25 cellular contexts compared by ENCODE assay signal in genomic region chr12:108538796-108539195, GRCh38. TPM values are rescaled to one million over a fixed set of nuclear protein-coding genes. Genes with fewer than 3 reads are reported as not detected.
DNase-seq lines count a peak whose midpoint lies in the region; ATAC-seq and TF ChIP-seq lines count a peak whose summit lies in the region.
"Had no signal": no experiment of that assay in that cellular context is flagged by ENCODE, and none has a peak within 500 bp of the region (broad histone marks: within the 10 kb centered on the region; RNA-seq: fewer than 3 reads in every experiment).

No MANE protein-coding gene starts in this region.

- H3K4me3 Mint-ChIP-seq in activated T-cell treated with anti-CD3 and anti-CD28 coated beads, Interleukin-2, amount 50 U/mL, for 72 hours: no peak overlapping the region
- H3K4me3 Mint-ChIP-seq in activated T-cell treated with anti-CD3 and anti-CD28 coated beads, Interleukin-2, amount 50 U/mL, for 4 hours: no peak overlapping the region
- no peak overlapping the region for H3K4me3 Mint-ChIP-seq in activated T-helper 17 cell treated with anti-CD3 and anti-CD28 coated beads, Interleukin-2, amount 50 U/mL, for 72 hours
- H3K4me3 Mint-ChIP-seq in memory B cell (no peak overlapping the region), natural killer cell (no peak overlapping the region)
- H3K4me3 Mint-ChIP-seq: CD8-positive, alpha-beta T cell; GM23338; H9 had no signal

- no peaks in the 10 kb centered on the region for H3K27me3 Mint-ChIP-seq in activated T-cell treated with anti-CD3 and anti-CD28 coated beads, Interleukin-2, amount 50 U/mL, for 72 hours (ENCODE audit: low read depth)
- H3K27me3 Mint-ChIP-seq in activated T-cell treated with anti-CD3 and anti-CD28 coated beads, Interleukin-2, amount 50 U/mL, for 4 hours (ENCODE audit: low read depth): no peaks in the 10 kb centered on the region
- no peaks in the 10 kb centered on the region for H3K27me3 Mint-ChIP-seq in activated T-helper 17 cell treated with anti-CD3 and anti-CD28 coated beads, Interleukin-2, amount 50 U/mL, for 72 hours
- no peaks in the 10 kb centered on the region for H3K27me3 Mint-ChIP-seq in memory B cell
- no peaks in the 10 kb centered on the region for H3K27me3 Mint-ChIP-seq in natural killer cell (ENCODE audit: low read depth in 2 of 2)

- H3K27ac Mint-ChIP-seq in activated T-cell treated with anti-CD3 and anti-CD28 coated beads, Interleukin-2, amount 50 U/mL, for 72 hours: peak overlapping the region; percentile 31
- H3K27ac Mint-ChIP-seq in activated T-helper 17 cell treated with anti-CD3 and anti-CD28 coated beads, Interleukin-2, amount 50 U/mL, for 72 hours: peak overlapping the region; percentile 45
- H3K27ac Mint-ChIP-seq in memory B cell: peak overlapping the region; percentile 42
- no peak overlapping the region for H3K27ac Mint-ChIP-seq in natural killer cell
- H3K27ac Mint-ChIP-seq: CD8-positive, alpha-beta T cell; GM23338 had no signal

- ATAC-seq in activated T-cell treated with anti-CD3 and anti-CD28 coated beads, Interleukin-2, amount 50 U/mL, for 72 hours (replicated peaks in 1 of 2): no peak
- ATAC-seq in activated T-cell treated with anti-CD3 and anti-CD28 coated beads, Interleukin-2, amount 50 U/mL, for 4 hours: no peak
- ATAC-seq in activated T-helper 17 cell treated with anti-CD3 and anti-CD28 coated beads, Interleukin-2, amount 50 U/mL, for 72 hours (replicated peaks): no peak
- no peak for ATAC-seq in memory B cell (ENCODE audit: low read depth)
- ATAC-seq in natural killer cell: no peak
- ATAC-seq: CD8-positive, alpha-beta T cell; GM12878; GM23338; Right ventricle myocardium inferior had no signal

- DNase-seq in activated T-cell treated with anti-CD3 and anti-CD28 coated beads, Interleukin-2, amount 50 U/mL, for 72 hours: no peak
- no peak for DNase-seq in activated T-cell treated with anti-CD3 and anti-CD28 coated beads, Interleukin-2, amount 50 U/mL, for 4 hours
- DNase-seq in memory B cell (ENCODE audit: low spot score in 2 of 2) (no peak), natural killer cell (no peak), HPDE6-E6E7 (ENCODE audit: extremely low spot score) (no peak)
- DNase-seq in activated CD4-positive, CD25-positive, alpha-beta regulatory T cell treated with anti-CD3 and anti-CD28 coated beads, Interleukin-2, amount 50 U/mL, for 72 hours: no peak
- DNase-seq: C1 segment of cervical spinal cord; Caco-2; CD8-positive, alpha-beta T cell; H9; IMR-90; KG1; MG63; NCI-H1105 treated with DMSO at 0.1 percent for 48 hours; NCI-H2029; NCI-H524 treated with DMSO at 0.1 percent for 48 hours; NCI-H82; NK-92 treated with Interleukin-12 subunit alpha and Interleukin-12 subunit beta, amount 100 ng/mL, for 24 hours; SJCRH30 had no signal

- H3K4me1 Mint-ChIP-seq in activated T-cell treated with anti-CD3 and anti-CD28 coated beads, Interleukin-2, amount 50 U/mL, for 72 hours (ENCODE audit: low read depth): peaks cover 30% of the 10 kb centered on the region
- H3K4me1 Mint-ChIP-seq in activated T-cell treated with anti-CD3 and anti-CD28 coated beads, Interleukin-2, amount 50 U/mL, for 4 hours (ENCODE audit: low read depth): peaks cover 13% of the 10 kb centered on the region
- H3K4me1 Mint-ChIP-seq in activated T-helper 17 cell treated with anti-CD3 and anti-CD28 coated beads, Interleukin-2, amount 50 U/mL, for 72 hours: peaks cover 15% of the 10 kb centered on the region
- H3K4me1 Mint-ChIP-seq in memory B cell (peaks cover 15% of the 10 kb centered on the region), natural killer cell (peaks cover 13 to 14% of the 10 kb centered on the region in 2 donors)
- H3K4me1 Mint-ChIP-seq: GM23338, H9 had no signal

- H3K9me3 Mint-ChIP-seq in activated T-cell treated with anti-CD3 and anti-CD28 coated beads, Interleukin-2, amount 50 U/mL, for 72 hours: no peaks in the 10 kb centered on the region
- H3K9me3 Mint-ChIP-seq in activated T-cell treated with anti-CD3 and anti-CD28 coated beads, Interleukin-2, amount 50 U/mL, for 4 hours: no peaks in the 10 kb centered on the region
- no peaks in the 10 kb centered on the region for H3K9me3 Mint-ChIP-seq in activated T-helper 17 cell treated with anti-CD3 and anti-CD28 coated beads, Interleukin-2, amount 50 U/mL, for 72 hours
- H3K9me3 Mint-ChIP-seq in memory B cell (no peaks in the 10 kb centered on the region), natural killer cell (no peaks in the 10 kb centered on the region)
- H3K9me3 Mint-ChIP-seq: CD8-positive, alpha-beta T cell; GM23338; H9 had no signal

- TF ChIP-seq CTCF in natural killer cell (IDR thresholded peaks at IDR 0.05): no peak

- H3K36me3 Mint-ChIP-seq in activated T-cell treated with anti-CD3 and anti-CD28 coated beads, Interleukin-2, amount 50 U/mL, for 72 hours (ENCODE audit: insufficient read depth in 2 of 2): peaks cover 6 to 40% of the 10 kb centered on the region in 2 donors
- peaks cover 47% of the 10 kb centered on the region for H3K36me3 Mint-ChIP-seq in activated T-cell treated with anti-CD3 and anti-CD28 coated beads, Interleukin-2, amount 50 U/mL, for 4 hours (ENCODE audit: insufficient read depth)
- H3K36me3 Mint-ChIP-seq in activated T-helper 17 cell treated with anti-CD3 and anti-CD28 coated beads, Interleukin-2, amount 50 U/mL, for 72 hours (ENCODE audit: low read depth): peaks cover 95% of the 10 kb centered on the region
- peaks cover 27% of the 10 kb centered on the region for H3K36me3 Mint-ChIP-seq in memory B cell
- peaks cover 34% of the 10 kb centered on the region for H3K36me3 Mint-ChIP-seq in natural killer cell

- intact Hi-C loops in natural killer cell (cut with micrococcal nuclease): no loop called here

RNA-seq across cellular contexts. Expression of gene SART3, which starts 22.2 kb away (rescaled TPM):
- 10 to 100 TPM; 75.7 to 78.8 TPM for total RNA-seq in activated T-cell treated with anti-CD3 and anti-CD28 coated beads, Interleukin-2, amount 50 U/mL, for 72 hours
- total RNA-seq in activated T-cell treated with anti-CD3 and anti-CD28 coated beads, Interleukin-2, amount 50 U/mL, for 4 hours: 10 to 100 TPM; 83.0 to 92.1 (median 89.4) TPM
- 10 to 100 TPM; 85.0 to 98.6 TPM for total RNA-seq in activated T-helper 17 cell treated with anti-CD3 and anti-CD28 coated beads, Interleukin-2, amount 50 U/mL, for 72 hours
- 100 to 1,000 TPM in 1 of 3 donors, 10 to 100 TPM in 2; 76.5 to 107 (median 78.3) TPM for total RNA-seq in natural killer cell

RNA-seq across cellular contexts. Expression of gene ISCU, which starts 23.6 kb away (rescaled TPM):
- 100 to 1,000 TPM; 115 to 139 TPM for total RNA-seq in activated T-cell treated with anti-CD3 and anti-CD28 coated beads, Interleukin-2, amount 50 U/mL, for 72 hours
- total RNA-seq in activated T-cell treated with anti-CD3 and anti-CD28 coated beads, Interleukin-2, amount 50 U/mL, for 4 hours: 10 to 100 TPM; 62.6 to 90.1 (median 78.7) TPM
- total RNA-seq in activated T-helper 17 cell treated with anti-CD3 and anti-CD28 coated beads, Interleukin-2, amount 50 U/mL, for 72 hours: 10 to 100 TPM; 93.3 to 98.7 TPM
- 100 to 1,000 TPM in 1 of 3 donors, 10 to 100 TPM in 2; 86.9 to 103 (median 97.4) TPM for total RNA-seq in natural killer cell

RNA-seq across cellular contexts. Expression of gene FICD, which starts 23.7 kb away (rescaled TPM):
- 1 to 10 TPM; 4.0 to 7.7 TPM for total RNA-seq in activated T-cell treated with anti-CD3 and anti-CD28 coated beads, Interleukin-2, amount 50 U/mL, for 72 hours
- total RNA-seq in activated T-cell treated with anti-CD3 and anti-CD28 coated beads, Interleukin-2, amount 50 U/mL, for 4 hours: 1 to 10 TPM; 6.2 to 9.2 (median 6.9) TPM
- 1 to 10 TPM; 2.9 to 3.6 TPM for total RNA-seq in activated T-helper 17 cell treated with anti-CD3 and anti-CD28 coated beads, Interleukin-2, amount 50 U/mL, for 72 hours
- 1 to 10 TPM; 3.9 to 7.5 (median 6.6) TPM for total RNA-seq in natural killer cell

RNA-seq across cellular contexts. Expression of gene TMEM119, which starts 59.1 kb away (rescaled TPM):
- total RNA-seq in activated T-cell treated with anti-CD3 and anti-CD28 coated beads, Interleukin-2, amount 50 U/mL, for 72 hours: under 1 TPM; 0.65 to 0.74 TPM
- under 1 TPM in 2 of 3 donors, not detected in 1; 0.08 to 0.54 TPM for total RNA-seq in activated T-cell treated with anti-CD3 and anti-CD28 coated beads, Interleukin-2, amount 50 U/mL, for 4 hours
- under 1 TPM; 0.24 to 0.71 TPM for total RNA-seq in activated T-helper 17 cell treated with anti-CD3 and anti-CD28 coated beads, Interleukin-2, amount 50 U/mL, for 72 hours
- total RNA-seq in natural killer cell: 1 to 10 TPM in 1 of 3 donors, under 1 TPM in 2; 0.70 to 3.4 (median 0.71) TPM
- total RNA-seq: A673, Caco-2, H9, PC-9 had no signal

Comparison
In these comparisons a context has a peak if more than half of its experiments do, and no peak if none do; other contexts are left out.
1. H3K27ac Mint-ChIP-seq: peak in activated T-cell treated with anti-CD3 and anti-CD28 coated beads, Interleukin-2, amount 50 U/mL, for 72 hours (single experiment), activated T-helper 17 cell treated with anti-CD3 and anti-CD28 coated beads, Interleukin-2, amount 50 U/mL, for 72 hours (single experiment) and memory B cell (single experiment); none in natural killer cell (0 of 2).